Comparison of ENCODE assay signal across 8 cellular contexts in genomic region chr17:7842950-7843535, GRCh38. TPM values are rescaled to one million over a fixed set of nuclear protein-coding genes. Genes with fewer than 3 reads are reported as not detected.
A peak's percentile ranks its signal among the peaks of the same experiment; 100 is the strongest.
DNase-seq lines count a peak whose midpoint lies in the region; ATAC-seq, FAIRE-seq and TF ChIP-seq lines count a peak whose summit lies in the region.

No MANE protein-coding gene starts in this region.

- peak overlapping the region; percentile 99 for H3K27ac ChIP-seq in AG04450 (ENCODE audit: low read depth, low read length)

- H3K27me3 Mint-ChIP-seq in glutamatergic neuron (ENCODE audit: unreplicated experiment), result peaks cover 42% of the 10 kb centered on the region

- peak; percentile 75 for DNase-seq in AG04450 (ENCODE audit: low read depth, low spot score)
- peak; percentile 86 for DNase-seq in NCI-H460 (ENCODE audit: extremely low read depth, low read depth)
- peak in 1 of 2 donors; percentile 48 for DNase-seq in activated naive CD4-positive, alpha-beta T cell treated with anti-CD3 and anti-CD28 coated beads, Interleukin-2, amount 50 U/mL, for 72 hours (ENCODE audit: low spot score in 2 of 2)
- DNase-seq in glutamatergic neuron, result peak; percentile 46
- no peak for DNase-seq in omental fat pad (ENCODE audit: low spot score)
- no peak for DNase-seq in HTR-8/SVneo (ENCODE audit: insufficient read length, low spot score)

- H3K9me3 ChIP-seq in AG04450 (ENCODE audit: control insufficient read depth, insufficient read depth, low read length), result peaks cover 4% of the 10 kb centered on the region; the same call in 1 of the 2 replicates

- peak; percentile 1 for ATAC-seq in GM18511 (IDR thresholded peaks at IDR 0.05; ENCODE audit: unreplicated experiment)
- peak in 1 of 2 donors; percentile 0 for ATAC-seq in activated naive CD4-positive, alpha-beta T cell treated with anti-CD3 and anti-CD28 coated beads, Interleukin-2, amount 50 U/mL, for 72 hours
- peak; percentile 10 for ATAC-seq in omental fat pad (ENCODE audit: low FRiP score)
- no peak for ATAC-seq in HG03139 (IDR thresholded peaks at IDR 0.05; ENCODE audit: unreplicated experiment)

- H3K4me3 Mint-ChIP-seq in glutamatergic neuron (ENCODE audit: unreplicated experiment), result peak overlapping the region; percentile 99

- no peaks in the 10 kb centered on the region for H3K9me3 Mint-ChIP-seq in activated naive CD4-positive, alpha-beta T cell treated with anti-CD3 and anti-CD28 coated beads, Interleukin-2, amount 50 U/mL, for 72 hours
- peaks cover 39% of the 10 kb centered on the region for H3K9me3 Mint-ChIP-seq in glutamatergic neuron (ENCODE audit: unreplicated experiment)

- TF ChIP-seq CTCF in AG04450 (IDR thresholded peaks at IDR 0.05; ENCODE audit: low read depth, low read length) (no peak), glutamatergic neuron (IDR thresholded peaks at IDR 0.05; ENCODE audit: partially characterized antibody, unreplicated experiment) (no peak), omental fat pad (IDR thresholded peaks at IDR 0.05) (no peak)

- CTCF ChIA-PET in AG04450 (lab: Charles Lee), result interaction anchor here (1.0 kb wide), 1 partner anchor 8 kb away, joined by 3 read pairs; no protein-coding TSS in a partner anchor

- peak overlapping the region; percentile 96 to 99 for H3K27ac Mint-ChIP-seq in activated naive CD4-positive, alpha-beta T cell treated with anti-CD3 and anti-CD28 coated beads, Interleukin-2, amount 50 U/mL, for 72 hours
- H3K27ac Mint-ChIP-seq in glutamatergic neuron (ENCODE audit: unreplicated experiment), result peak overlapping the region; percentile 98

- no peaks in the 10 kb centered on the region for H3K27me3 ChIP-seq in AG04450 (ENCODE audit: control insufficient read depth, insufficient read depth, low read length)

- FAIRE-seq in HTR-8/SVneo (lab: Jason Lieb, UNC), result no peak

- POLR2A ChIA-PET in AG04450 (lab: Yijun Ruan, JAX), result interaction anchor here (0.7 to 2.1 kb wide), 3 partner anchors 13 to 249 kb away, joined by 3 to 16 read pairs (median 6); partner anchors contain the start of gene NAA38

- H3K4me1 Mint-ChIP-seq in glutamatergic neuron (ENCODE audit: low read depth, unreplicated experiment), result peaks cover 32% of the 10 kb centered on the region

- peaks cover 9% of the 10 kb centered on the region in 2 donors for H3K36me3 Mint-ChIP-seq in activated naive CD4-positive, alpha-beta T cell treated with anti-CD3 and anti-CD28 coated beads, Interleukin-2, amount 50 U/mL, for 72 hours
- H3K36me3 Mint-ChIP-seq in glutamatergic neuron (ENCODE audit: unreplicated experiment), result peaks cover 5% of the 10 kb centered on the region

- peak overlapping the region; percentile 59 for H3K4me3 ChIP-seq in AG04450 (ENCODE audit: low read depth, low read length)

RNA-seq across cellular contexts. Expression of gene KDM6B, which starts 9.0 kb away (rescaled TPM):
- 2.0 and 2.4 TPM in 2 replicates for polyA plus RNA-seq in AG04450 (2011; rRNA removed)
- 15.3 and 16.4 TPM in 2 replicates for polyA minus RNA-seq in AG04450 (2011; rRNA and poly(A)+ RNA removed)
- total RNA-seq in NCI-H460 (2014; rRNA removed; shearing (Covaris generic)), result 7.7 and 8.8 TPM in 2 replicates
- 1.0 and 1.3 TPM in 2 replicates for polyA plus RNA-seq in NCI-H460 (2014; cell fraction: nucleus; rRNA removed)
- 10 to 100 TPM; 34.9 to 41.2 TPM for total RNA-seq in activated naive CD4-positive, alpha-beta T cell treated with anti-CD3 and anti-CD28 coated beads, Interleukin-2, amount 50 U/mL, for 72 hours
- total RNA-seq in glutamatergic neuron (ENCODE audit: unreplicated experiment) (191 TPM), omental fat pad (10 to 100 TPM in 3 of 4 donors, 1 to 10 TPM in 1; 4.8 to 52.8 (median 34.6) TPM)

RNA-seq across cellular contexts. Expression of gene TMEM88, which starts 11.8 kb away (rescaled TPM):
- polyA plus RNA-seq in AG04450 (2011; rRNA removed), result 0.29 and 0.45 TPM in 2 replicates
- 0.78 TPM in 1 of 2 replicates, not detected in the other for polyA minus RNA-seq in AG04450 (2011; rRNA and poly(A)+ RNA removed)
- total RNA-seq in NCI-H460 (2014; rRNA removed; shearing (Covaris generic)), result 0.59 TPM in 1 of 2 replicates, not detected in the other
- polyA plus RNA-seq in NCI-H460 (2014; cell fraction: nucleus; rRNA removed), result not detected in 2 replicates
- total RNA-seq in activated naive CD4-positive, alpha-beta T cell treated with anti-CD3 and anti-CD28 coated beads, Interleukin-2, amount 50 U/mL, for 72 hours, result 1 to 10 TPM; 1.3 to 1.8 TPM
- total RNA-seq in glutamatergic neuron (ENCODE audit: unreplicated experiment) (23.7 TPM), omental fat pad (10 to 100 TPM; 20.2 to 99.9 (median 24.6) TPM)

RNA-seq across cellular contexts. Expression of gene NAA38, which starts 14.3 kb away (rescaled TPM):
- polyA plus RNA-seq in AG04450 (2011; rRNA removed), result 49.3 and 59.0 TPM in 2 replicates
- polyA minus RNA-seq in AG04450 (2011; rRNA and poly(A)+ RNA removed), result 10.9 and 15.8 TPM in 2 replicates
- total RNA-seq in NCI-H460 (2014; rRNA removed; shearing (Covaris generic)), result 46.6 and 67.2 TPM in 2 replicates
- polyA plus RNA-seq in NCI-H460 (2014; cell fraction: nucleus; rRNA removed), result 57.3 and 105 TPM in 2 replicates
- total RNA-seq in activated naive CD4-positive, alpha-beta T cell treated with anti-CD3 and anti-CD28 coated beads, Interleukin-2, amount 50 U/mL, for 72 hours, result 100 to 1,000 TPM in 1 of 2 donors, 10 to 100 TPM in 1; 91.4 to 103 TPM
- 49.7 TPM for total RNA-seq in glutamatergic neuron (ENCODE audit: unreplicated experiment)
- total RNA-seq in omental fat pad, result 100 to 1,000 TPM in 1 of 4 donors, 10 to 100 TPM in 3; 61.2 to 209 (median 68.2) TPM

RNA-seq across cellular contexts. Expression of gene CYB5D1, which starts 14.8 kb away (rescaled TPM):
- 6.9 and 8.1 TPM in 2 replicates for polyA plus RNA-seq in AG04450 (2011; rRNA removed)
- polyA minus RNA-seq in AG04450 (2011; rRNA and poly(A)+ RNA removed), result 5.3 and 8.7 TPM in 2 replicates
- 13.4 and 14.6 TPM in 2 replicates for total RNA-seq in NCI-H460 (2014; rRNA removed; shearing (Covaris generic))
- 12.3 and 15.2 TPM in 2 replicates for polyA plus RNA-seq in NCI-H460 (2014; cell fraction: nucleus; rRNA removed)
- total RNA-seq in activated naive CD4-positive, alpha-beta T cell treated with anti-CD3 and anti-CD28 coated beads, Interleukin-2, amount 50 U/mL, for 72 hours, result 10 to 100 TPM in 1 of 2 donors, 1 to 10 TPM in 1; 8.0 to 20.2 TPM
- total RNA-seq in glutamatergic neuron (ENCODE audit: unreplicated experiment) (9.2 TPM), omental fat pad (10 to 100 TPM in 1 of 4 donors, 1 to 10 TPM in 3; 9.0 to 33.5 (median 9.3) TPM)

RNA-seq across cellular contexts. Expression of gene CHD3, which starts 45.5 kb away (rescaled TPM):
- 50.0 and 68.6 TPM in 2 replicates for polyA plus RNA-seq in AG04450 (2011; rRNA removed)
- polyA minus RNA-seq in AG04450 (2011; rRNA and poly(A)+ RNA removed), result 155 and 187 TPM in 2 replicates
- 63.9 and 73.7 TPM in 2 replicates for total RNA-seq in NCI-H460 (2014; rRNA removed; shearing (Covaris generic))
- polyA plus RNA-seq in NCI-H460 (2014; cell fraction: nucleus; rRNA removed), result 86.4 and 88.1 TPM in 2 replicates
- total RNA-seq in activated naive CD4-positive, alpha-beta T cell treated with anti-CD3 and anti-CD28 coated beads, Interleukin-2, amount 50 U/mL, for 72 hours, result 100 to 1,000 TPM; 182 to 212 TPM
- 129 TPM for total RNA-seq in glutamatergic neuron (ENCODE audit: unreplicated experiment)
- total RNA-seq in omental fat pad, result 10 to 100 TPM; 47.0 to 77.6 (median 57.3) TPM

Comparison
In these comparisons a context has a peak if more than half of its experiments do, and no peak if none do; other contexts are left out.
1. DNase-seq: peak in AG04450 (single experiment), NCI-H460 (single experiment) and glutamatergic neuron (single experiment); none in omental fat pad (single experiment) and HTR-8/SVneo (single experiment).